ENCODE assay signal across 8 cellular contexts in the genomic region with DNA sequence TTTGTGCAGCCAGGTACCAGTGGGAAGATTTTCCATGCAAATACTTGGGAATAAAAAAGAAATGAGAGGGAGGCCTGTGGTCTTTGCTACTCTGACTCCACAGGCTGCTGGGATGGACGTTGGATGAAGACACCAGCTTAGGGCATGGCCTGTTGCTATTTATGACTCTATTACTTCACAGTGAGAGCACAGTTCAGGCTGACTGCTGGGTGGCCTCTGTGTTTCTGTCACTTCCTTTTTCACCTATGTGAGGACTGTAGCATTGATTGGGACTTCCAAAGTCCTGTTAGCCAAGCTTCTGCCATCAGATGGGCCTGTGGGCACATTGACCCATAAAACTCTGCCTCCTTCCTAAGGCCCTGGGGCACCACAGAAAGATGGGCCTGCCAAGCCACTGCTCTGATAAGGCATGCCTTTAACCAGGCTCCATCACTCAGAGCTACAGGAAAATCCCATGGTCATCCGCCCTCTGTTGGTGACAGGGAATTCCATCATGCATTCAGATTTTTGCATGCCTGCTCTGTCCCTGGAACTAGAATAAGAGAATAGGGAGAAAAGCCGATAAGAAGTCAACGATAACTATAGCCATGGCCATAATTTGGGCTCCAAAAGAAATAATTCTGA.
A peak's percentile ranks its signal among the peaks of the same experiment; 100 is the strongest.
DNase-seq lines count a peak whose midpoint lies in the region; TF ChIP-seq lines count a peak whose summit lies in the region.

No MANE protein-coding gene starts in this region.

- intact Hi-C loops in activated T-helper 2 cell treated with anti-CD3 and anti-CD28 coated beads, Interferon-gamma antibody, Interleukin-2, Interleukin-4, amounts not matched to agents 10 μg/mL and 5 μg/mL and 100 μg/mL, durations not matched to agents 14 hours and 24 hours and 36 hours (cut with micrococcal nuclease) = no loop called here

- H3K27ac Mint-ChIP-seq in endodermal cell = no peak overlapping the region
- H3K27ac Mint-ChIP-seq in activated T-helper 2 cell treated with anti-CD3 and anti-CD28 coated beads, Interferon-gamma antibody, Interleukin-2, Interleukin-4, amounts not matched to agents 10 μg/mL and 5 μg/mL and 100 μg/mL, durations not matched to agents 14 hours and 24 hours and 36 hours = no peak overlapping the region

- no peak overlapping the region for H3K4me3 ChIP-seq in endodermal cell (ENCODE audit: low read length)

- H3K4me3 Mint-ChIP-seq in endodermal cell = no peak overlapping the region
- no peak overlapping the region for H3K4me3 Mint-ChIP-seq in activated T-helper 2 cell treated with anti-CD3 and anti-CD28 coated beads, Interferon-gamma antibody, Interleukin-2, Interleukin-4, amounts not matched to agents 10 μg/mL and 5 μg/mL and 100 μg/mL, durations not matched to agents 14 hours and 24 hours and 36 hours (ENCODE audit: low read depth)

- WGBS in endodermal cell (ENCODE audit: insufficient coverage in 1 of 2, insufficient read length in 1 of 2), 2 experiments = 70 to 74% methylated on average over 4 of the region's 4 CpGs

- H3K9ac ChIP-seq in endodermal cell (ENCODE audit: extremely low read depth, low read length, poor library complexity, severe bottlenecking) = no peak overlapping the region

- peak; percentile 21 for DNase-seq in NCI-H748 (lab: John Stamatoyannopoulos, UW; ENCODE audit: unreplicated experiment)
- no peak for DNase-seq in NCI-H748 treated with DMSO at 0.1 percent for 48 hours (lab: John Stamatoyannopoulos, UW)
- DNase-seq in MV-4-11 (lab: John Stamatoyannopoulos, UW) = peak; percentile 70
- peak; percentile 83 for DNase-seq in endodermal cell
- peak; percentile 30 for DNase-seq in pons (ENCODE audit: low spot score)
- DNase-seq in NCI-H524 treated with DMSO at 0.1 percent for 48 hours (lab: John Stamatoyannopoulos, UW) = no peak
- no peak for DNase-seq in activated T-helper 2 cell treated with anti-CD3 and anti-CD28 coated beads, Interferon-gamma antibody, Interleukin-2, Interleukin-4, amounts not matched to agents 10 μg/mL and 5 μg/mL and 100 μg/mL, durations not matched to agents 14 hours and 24 hours and 36 hours (ENCODE audit: low spot score)
- DNase-seq in G401 (ENCODE audit: low spot score) = no peak

- no peaks in the 10 kb centered on the region for H3K4me1 Mint-ChIP-seq in endodermal cell
- H3K4me1 Mint-ChIP-seq in activated T-helper 2 cell treated with anti-CD3 and anti-CD28 coated beads, Interferon-gamma antibody, Interleukin-2, Interleukin-4, amounts not matched to agents 10 μg/mL and 5 μg/mL and 100 μg/mL, durations not matched to agents 14 hours and 24 hours and 36 hours (ENCODE audit: low read depth) = peaks cover 32% of the 10 kb centered on the region

- no peaks in the 10 kb centered on the region for H3K36me3 ChIP-seq in endodermal cell (ENCODE audit: control insufficient read depth, insufficient read depth, low read length)

- H3K27me3 ChIP-seq in endodermal cell (ENCODE audit: control insufficient read depth, insufficient read depth, low read length, poor library complexity, severe bottlenecking) = no peaks in the 10 kb centered on the region

- peak; percentile 85 for TF ChIP-seq CTCF in endodermal cell (conservative IDR thresholded peaks at IDR 0.05)

- in situ Hi-C loops in G401 (cut with HindIII; ENCODE audit: low sequenced_read_pairs) = no loop called here

- peaks cover 3% of the 10 kb centered on the region for H3K4me1 ChIP-seq in endodermal cell (ENCODE audit: control insufficient read depth, insufficient read depth, low read length)

- no peaks in the 10 kb centered on the region for H3K9me3 Mint-ChIP-seq in endodermal cell
- no peaks in the 10 kb centered on the region for H3K9me3 Mint-ChIP-seq in activated T-helper 2 cell treated with anti-CD3 and anti-CD28 coated beads, Interferon-gamma antibody, Interleukin-2, Interleukin-4, amounts not matched to agents 10 μg/mL and 5 μg/mL and 100 μg/mL, durations not matched to agents 14 hours and 24 hours and 36 hours

- no peak overlapping the region for H3K27ac ChIP-seq in endodermal cell (ENCODE audit: low read depth, low read length)

- no peaks in the 10 kb centered on the region for H3K9me3 ChIP-seq in endodermal cell (ENCODE audit: control insufficient read depth, low read length)

- no peaks in the 10 kb centered on the region for H3K36me3 Mint-ChIP-seq in endodermal cell (ENCODE audit: low read depth)
- H3K36me3 Mint-ChIP-seq in activated T-helper 2 cell treated with anti-CD3 and anti-CD28 coated beads, Interferon-gamma antibody, Interleukin-2, Interleukin-4, amounts not matched to agents 10 μg/mL and 5 μg/mL and 100 μg/mL, durations not matched to agents 14 hours and 24 hours and 36 hours (ENCODE audit: low read depth) = peaks cover 68% of the 10 kb centered on the region

- peaks cover 7% of the 10 kb centered on the region for H3K27me3 Mint-ChIP-seq in endodermal cell (ENCODE audit: insufficient read depth)
- H3K27me3 Mint-ChIP-seq in activated T-helper 2 cell treated with anti-CD3 and anti-CD28 coated beads, Interferon-gamma antibody, Interleukin-2, Interleukin-4, amounts not matched to agents 10 μg/mL and 5 μg/mL and 100 μg/mL, durations not matched to agents 14 hours and 24 hours and 36 hours (ENCODE audit: low read depth) = no peaks in the 10 kb centered on the region

Comparison
In these comparisons a context has a peak if more than half of its experiments do, and no peak if none do; other contexts are left out.
1. DNase-seq: peak in NCI-H748 (single experiment), MV-4-11 (single experiment), endodermal cell (single experiment) and pons (single experiment); none in NCI-H748 treated with DMSO at 0.1 percent for 48 hours (single experiment), NCI-H524 treated with DMSO at 0.1 percent for 48 hours (single experiment), activated T-helper 2 cell treated with anti-CD3 and anti-CD28 coated beads, Interferon-gamma antibody, Interleukin-2, Interleukin-4, amounts not matched to agents 10 μg/mL and 5 μg/mL and 100 μg/mL, durations not matched to agents 14 hours and 24 hours and 36 hours (single experiment) and G401 (single experiment).